23 cellular contexts compared by ENCODE assay signal in the genomic region with DNA sequence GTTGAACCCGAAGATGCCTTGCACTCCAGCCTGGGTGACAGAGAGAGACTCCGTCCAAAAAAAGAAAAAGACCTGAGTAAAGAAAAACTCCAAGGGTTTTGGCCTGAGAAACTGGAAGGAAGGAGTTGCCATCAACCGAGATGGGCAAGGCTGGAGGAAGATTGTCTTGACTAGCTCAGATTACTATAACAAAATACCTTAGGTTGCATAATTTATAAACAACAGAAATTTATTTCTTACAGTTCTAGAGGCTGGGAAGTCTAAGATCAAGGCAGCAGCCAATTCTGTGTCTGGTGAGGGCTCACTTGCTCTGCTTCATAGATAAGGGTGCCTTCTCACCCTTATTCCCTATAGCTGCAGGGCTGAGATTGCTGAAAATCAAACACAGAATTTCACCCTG.
DNase-seq lines count a peak whose midpoint lies in the region; ATAC-seq, FAIRE-seq and TF ChIP-seq lines count a peak whose summit lies in the region.
"Had no signal": no experiment of that assay in that cellular context is flagged by ENCODE, and none has a peak within 500 bp of the region (broad histone marks: within the 10 kb centered on the region; RNA-seq: fewer than 3 reads in every experiment).

No MANE protein-coding gene starts in this region.

- H2BK120ac ChIP-seq in IMR-90 (ENCODE audit: low read depth, low read length), result no peak overlapping the region

- H3K9me3 ChIP-seq in A549 (no peaks in the 10 kb centered on the region), IMR-90 (ENCODE audit: control insufficient read depth, insufficient read depth, low read length) (peaks cover 7% of the 10 kb centered on the region), K562 (replicated peaks; ENCODE audit: control insufficient read depth, insufficient read depth, low read depth, low read length) (no peaks in the 10 kb centered on the region)
- H3K9me3 ChIP-seq: Caco-2 had no signal

- no peak overlapping the region for H3K27ac ChIP-seq in A549
- no peak overlapping the region for H3K27ac ChIP-seq in IMR-90 (ENCODE audit: insufficient read depth, low read length)
- no peak overlapping the region for H3K27ac ChIP-seq in K562 (ENCODE audit: extremely low read depth, low read depth, low read length)
- H3K27ac ChIP-seq in RWPE1, result no peak overlapping the region
- H3K27ac ChIP-seq: C4-2B had no signal

- peaks cover 1% of the 10 kb centered on the region; the same call in 1 of the 2 replicates for H3K9me1 ChIP-seq in IMR-90 (ENCODE audit: insufficient read depth, low read length)
- no peaks in the 10 kb centered on the region for H3K9me1 ChIP-seq in K562 (ENCODE audit: control insufficient read depth, insufficient read depth, low read length)

- no peak overlapping the region for H3K23ac ChIP-seq in IMR-90 (ENCODE audit: low read depth, low read length)

- in situ Hi-C loops in IMR-90 (cut with MboI; ENCODE audit: low sequenced_read_pairs) (no loop called here), K562 (cut with MboI) (no loop called here)

- H3K36me3 ChIP-seq in IMR-90 (ENCODE audit: control insufficient read depth, insufficient read depth, low read length) (no peaks in the 10 kb centered on the region), K562 (ENCODE audit: control insufficient read depth, insufficient read depth, low read length) (no peaks in the 10 kb centered on the region)

- BruUV-seq in IMR-90 (replicated peaks; lab: Mats Ljungman, UMichigan), result no TSS peak
- no TSS peak for BruUV-seq in K562 (replicated peaks; lab: Mats Ljungman, UMichigan)

- H2AK5ac ChIP-seq in IMR-90 (ENCODE audit: low read depth, low read length), result no peak overlapping the region

- no peak overlapping the region for H2BK15ac ChIP-seq in IMR-90 (ENCODE audit: low read depth, low read length)

- POLR2A ChIA-PET in A549 (lab: Yijun Ruan, JAX), result no interaction called here
- POLR2A ChIA-PET in IMR-90 (lab: Charles Lee; ENCODE audit: unreplicated experiment), result no interaction called here
- POLR2A ChIA-PET in K562 (lab: Yijun Ruan, JAX), result interaction anchor here (0.5 kb wide), 1 partner anchor 239 kb away, joined by 3 read pairs; no protein-coding TSS in a partner anchor
- POLR2A ChIA-PET in RWPE1 (lab: Yijun Ruan, JAX; ENCODE audit: low non-redundant PET), result no interaction called here

- TF ChIP-seq CTCF in A549 (IDR thresholded peaks at IDR 0.05), result no peak
- no peak for TF ChIP-seq CTCF in IMR-90 (conservative IDR thresholded peaks at IDR 0.05; ENCODE audit: low read depth, low read length)
- no peak for TF ChIP-seq CTCF in K562 (IDR thresholded peaks at IDR 0.05 in 2 of 3, conservative IDR thresholded peaks at IDR 0.05 in 1 of 3; ENCODE audit: insufficient read depth in 2 of 3, low read depth in 1 of 3, low read length in 3 of 3)
- no peak for TF ChIP-seq CTCF in fibroblast of villous mesenchyme (IDR thresholded peaks at IDR 0.05; ENCODE audit: insufficient read depth, low read depth, low read length)
- no peak for TF ChIP-seq CTCF in RWPE1 (conservative IDR thresholded peaks at IDR 0.05; ENCODE audit: low read depth)

- H3K4me2 ChIP-seq in A549, result no peak overlapping the region
- H3K4me2 ChIP-seq in IMR-90 (ENCODE audit: low read depth, low read length), result no peak overlapping the region
- no peak overlapping the region for H3K4me2 ChIP-seq in K562 (ENCODE audit: insufficient read depth, low read length)

- H3K4me1 ChIP-seq in A549, result peaks cover 11% of the 10 kb centered on the region
- H3K4me1 ChIP-seq in IMR-90 (ENCODE audit: control insufficient read depth, insufficient read depth, low read length), result peaks cover 2% of the 10 kb centered on the region; the same call in 1 of the 2 replicates
- H3K4me1 ChIP-seq in K562 (replicated peaks in 1 of 2; ENCODE audit: control insufficient read depth in 2 of 2, insufficient read depth in 2 of 2, low read length in 2 of 2), result no peaks in the 10 kb centered on the region

- dilution Hi-C loops in IMR-90 (cut with HindIII; ENCODE audit: low sequenced_read_pairs, unreplicated experiment), result no loop called here

- no peaks in the 10 kb centered on the region for H3K27me3 ChIP-seq in IMR-90 (ENCODE audit: control insufficient read depth, insufficient read depth, low read length)
- no peaks in the 10 kb centered on the region; a peak in 1 of 5 replicates for H3K27me3 ChIP-seq in K562 (ENCODE audit: control insufficient read depth in 2 of 2, insufficient read depth in 2 of 2, low read length in 2 of 2)
- H3K27me3 ChIP-seq: BLaER1 treated with 17β-estradiol and CSF1 and Interleukin-3, amounts not matched to agents 10 nM and 100 nM had no signal

- H4K20me1 ChIP-seq in IMR-90 (ENCODE audit: insufficient read depth, low read length), result no peaks in the 10 kb centered on the region
- H4K20me1 ChIP-seq in K562 (replicated peaks; ENCODE audit: control insufficient read depth, insufficient read depth, low read length), result no peaks in the 10 kb centered on the region
- H4K20me1 ChIP-seq: BLaER1 treated with 17β-estradiol and CSF1 and Interleukin-3, amounts not matched to agents 10 nM and 100 nM had no signal

- H4K91ac ChIP-seq in IMR-90 (ENCODE audit: insufficient read depth, low read depth, low read length), result no peak overlapping the region

- no peak overlapping the region for H3K14ac ChIP-seq in IMR-90 (replicated peaks; ENCODE audit: low read depth, low read length)

- no peak overlapping the region for H2BK20ac ChIP-seq in IMR-90 (ENCODE audit: low read depth, low read length)

- WGBS in A549 (ENCODE audit: missing lambda C conversion rate), result 99% methylated on average over 3 of the region's 3 CpGs
- 100% methylated on average over 1 of the region's 3 CpGs; no CpG with 5 or more reads in 1 of the 2 experiments for WGBS in IMR-90 (ENCODE audit: extremely low coverage in 2 of 2, insufficient read length in 1 of 2), 2 experiments
- 37% methylated on average over 3 of the region's 3 CpGs for WGBS in K562 (ENCODE audit: insufficient coverage, low coverage, missing lambda C conversion rate)

- no peak for FAIRE-seq in A549 (lab: Jason Lieb, UNC)
- no peak for FAIRE-seq in K562 (lab: Jason Lieb, UNC)
- FAIRE-seq: A204.1, D721Med, G401.6, GM12891, GM19239 had no signal

- H3K18ac ChIP-seq in IMR-90 (ENCODE audit: low read depth, low read length), result no peak overlapping the region

- no peaks in the 10 kb centered on the region for H3K79me2 ChIP-seq in K562 (ENCODE audit: control insufficient read depth, insufficient read depth, low read length)

- H4K8ac ChIP-seq in IMR-90 (ENCODE audit: low read depth in 2 of 2, low read length in 2 of 2), result no peak overlapping the region

- no peak for DNase-seq in A549 (ENCODE audit: low read depth in 1 of 2, low spot score in 1 of 2)
- DNase-seq in IMR-90, result no peak
- no peak for DNase-seq in K562 (ENCODE audit: extremely low read depth in 1 of 4, low spot score in 3 of 4)
- peak; percentile 21 for DNase-seq in fibroblast of villous mesenchyme (ENCODE audit: low read depth)
- no peak for DNase-seq in RWPE1 (ENCODE audit: low spot score)
- DNase-seq in activated naive CD4-positive, alpha-beta T cell (lab: John Stamatoyannopoulos, UW), result no peak
- no peak for DNase-seq in activated gamma-delta T cell treated with Interleukin-2 at 50 U/mL for 16 hours
- DNase-seq: 8988T; AML-193; Caco-2; Calu3; CD4-positive, alpha-beta T cell; CD8-positive, alpha-beta T cell; DMS79 treated with DMSO at 0.1 percent for 48 hours; GF-D8 had no signal

- no peak overlapping the region for H2AK9ac ChIP-seq in IMR-90 (replicated peaks; ENCODE audit: low read depth, low read length, poor library complexity)

- no peak overlapping the region for H3K56ac ChIP-seq in IMR-90 (ENCODE audit: extremely low read depth, insufficient read depth, low read length)

- ATAC-seq in A549 (no peak), IMR-90 (ENCODE audit: low read depth) (no peak; the same call in 1 of the 2 replicates), K562 (no peak), GM19452 (IDR thresholded peaks at IDR 0.05; ENCODE audit: unreplicated experiment) (no peak)
- ATAC-seq: CD8-positive, alpha-beta T cell had no signal

- H3K4ac ChIP-seq in IMR-90 (ENCODE audit: low read depth, low read length), result no peak overlapping the region

- no peak overlapping the region for H4K5ac ChIP-seq in IMR-90 (ENCODE audit: low read depth, low read length)

- intact Hi-C loops in IMR-90 (cut with micrococcal nuclease) (no loop called here), K562 (cut with micrococcal nuclease) (loop anchor here (10.0 kb wide), 2 partner anchors 96 to 126 kb away; a partner anchor contains a TSS)

- H2BK5ac ChIP-seq in IMR-90 (ENCODE audit: low read depth, low read length, poor library complexity, severe bottlenecking), result no peak overlapping the region

- no peak for TF ChIP-seq RAD21 in A549 (conservative IDR thresholded peaks at IDR 0.05 in 1 of 2, IDR thresholded peaks at IDR 0.05 in 1 of 2)
- TF ChIP-seq RAD21 in IMR-90 (IDR thresholded peaks at IDR 0.05; ENCODE audit: low read length), result no peak
- no peak for TF ChIP-seq RAD21 in K562 (CRISPR knock-in tag; conservative IDR thresholded peaks at IDR 0.05 in 1 of 2, IDR thresholded peaks at IDR 0.05 in 1 of 2)

- no peak for TF ChIP-seq POLR2A in A549 (IDR thresholded peaks at IDR 0.05; ENCODE audit: low read length)
- no peak for TF ChIP-seq POLR2A in IMR-90 (IDR thresholded peaks at IDR 0.05; ENCODE audit: low read depth, low read length)
- TF ChIP-seq POLR2A in K562 (conservative IDR thresholded peaks at IDR 0.05), result no peak

- H3K79me1 ChIP-seq in IMR-90 (ENCODE audit: low read depth in 1 of 2, low read length in 2 of 2), result no peaks in the 10 kb centered on the region

- H3K4me3 ChIP-seq in A549 (no peak overlapping the region), IMR-90 (ENCODE audit: insufficient read depth, low read depth, low read length) (no peak overlapping the region), K562 (no peak overlapping the region), fibroblast of villous mesenchyme (ENCODE audit: low read depth, low read length) (no peak overlapping the region)
- H3K4me3 ChIP-seq: BLaER1 treated with 17β-estradiol and CSF1 and Interleukin-3, amounts not matched to agents 10 nM and 100 nM had no signal

- CTCF ChIA-PET in A549 (lab: Yijun Ruan, JAX), result interaction anchor here (1.1 to 7.3 kb wide), 2 partner anchors 26 to 30 kb away, joined by 3 to 99 read pairs; no protein-coding TSS in a partner anchor
- CTCF ChIA-PET in IMR-90 (lab: Yijun Ruan, JAX), result no interaction called here
- CTCF ChIA-PET in K562 (lab: Yijun Ruan, JAX; ENCODE audit: low intra/inter-chr PET ratio), result no interaction called here
- CTCF ChIA-PET in RWPE1 (lab: Yijun Ruan, JAX), result interaction anchor here (0.8 kb wide), 1 partner anchor 27 kb away, joined by 3 read pairs; no protein-coding TSS in a partner anchor

- H2AFZ ChIP-seq in IMR-90 (replicated peaks; ENCODE audit: low read length, poor library complexity), result no peak overlapping the region
- H2AFZ ChIP-seq in K562 (ENCODE audit: low read depth, low read length), result no peak overlapping the region

- TF ChIP-seq EP300 in A549 (IDR thresholded peaks at IDR 0.05) (no peak), K562 (IDR thresholded peaks at IDR 0.05; ENCODE audit: low read length) (no peak)

- H3K9ac ChIP-seq in IMR-90 (ENCODE audit: low read depth, low read length) (no peak overlapping the region), K562 (ENCODE audit: insufficient read depth in 1 of 2, low read depth in 2 of 2, low read length in 2 of 2) (no peak overlapping the region)
- H3K9ac ChIP-seq: BLaER1 treated with 17β-estradiol and CSF1 and Interleukin-3, amounts not matched to agents 10 nM and 100 nM had no signal

TF ChIP-seq in K562, 482 proteins besides CTCF, POLR2A, EP300 and RAD21 (continues in another document):
- 0 out of 2 replicates have a peak, but pooled peaks have one; percentile 17 for TF ChIP-seq MAFG (tag; conservative IDR thresholded peaks at IDR 0.05)

Comparison
In these comparisons a context has a peak if more than half of its experiments do, and no peak if none do; other contexts are left out.
1. CTCF ChIA-PET loops: an anchor here in A549 (1.1 to 7.3 kb wide) and RWPE1 (0.8 kb wide); none called in IMR-90 and K562.